Comparison of ENCODE assay signal across 8 cellular contexts in the genomic region with DNA sequence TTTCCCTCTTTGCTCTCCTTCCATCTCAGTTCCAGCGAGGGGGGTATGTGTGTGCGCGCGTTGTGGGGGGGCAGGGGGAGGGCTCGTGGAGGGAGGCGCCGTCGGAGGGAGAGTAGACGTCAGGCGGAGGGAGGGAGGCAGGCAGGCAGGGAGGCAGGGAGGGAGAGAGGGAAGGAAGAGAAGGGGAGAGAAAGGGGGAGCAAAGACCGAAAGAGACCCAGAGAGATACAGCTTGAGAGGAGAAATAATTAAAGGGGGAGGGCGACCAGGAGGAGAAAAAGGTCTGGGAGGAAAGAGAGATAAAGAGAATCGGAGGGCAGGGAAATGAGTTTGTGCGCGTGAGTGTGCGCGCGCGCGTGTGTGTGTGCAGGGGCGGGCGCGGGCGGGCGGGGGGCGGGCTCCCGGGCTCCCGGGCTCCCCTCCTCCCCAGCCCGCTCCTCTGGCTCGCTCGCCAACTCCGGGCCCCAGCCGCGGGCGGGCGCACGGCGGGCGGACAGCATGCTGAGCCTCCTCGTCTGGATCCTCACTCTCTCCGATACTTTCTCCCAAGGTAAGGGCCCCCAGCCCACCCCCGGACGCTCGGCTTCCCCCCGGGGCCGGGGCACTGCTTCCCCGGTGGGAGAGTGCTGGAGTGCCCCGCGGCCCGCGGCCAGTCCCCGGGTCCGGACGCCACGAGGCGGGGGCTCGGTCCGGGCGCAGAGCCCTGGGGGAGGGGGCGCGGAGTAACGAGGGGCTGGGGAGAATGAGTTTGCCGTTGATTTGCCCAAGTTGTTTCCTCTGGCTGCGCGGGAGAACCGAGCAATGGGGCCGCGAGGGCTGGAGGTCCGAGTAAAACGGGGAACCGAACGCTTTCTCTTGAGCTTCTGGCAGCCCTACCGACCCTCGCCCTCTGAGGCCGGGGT. TPM values are rescaled to one million over a fixed set of nuclear protein-coding genes. Genes with fewer than 3 reads are reported as not detected.
DNase-seq lines count a peak whose midpoint lies in the region; ATAC-seq and TF ChIP-seq lines count a peak whose summit lies in the region.

TSS of gene KIRREL1 (plus strand) at position 467 of the 902 bp plus-strand sequence. CDS start at position 499, 32 bp downstream.

- peak within 1 kb of the TSS; percentile 55 for H3K4me2 ChIP-seq in mesendoderm (ENCODE audit: low read length)

- no peak for TF ChIP-seq CTCF in activated CD8-positive, alpha-beta T cell treated with anti-CD3 and anti-CD28 coated beads for 36 hours (IDR thresholded peaks at IDR 0.05)
- TF ChIP-seq CTCF in epithelial cell of esophagus (IDR thresholded peaks at IDR 0.05; ENCODE audit: insufficient read depth, low read depth, low read length, missing control alignments): no peak
- TF ChIP-seq CTCF in upper lobe of left lung (IDR thresholded peaks at IDR 0.05): no peak

- peak within 1 kb of the TSS; percentile 82 for H4K5ac ChIP-seq in mesendoderm (ENCODE audit: low read length)

- H3K79me2 ChIP-seq in mesendoderm (ENCODE audit: control insufficient read depth, insufficient read depth, low read length): peaks cover 42% of the 10 kb centered on the region

- peak within 1 kb of the TSS; percentile 41 for H4K8ac ChIP-seq in mesendoderm (ENCODE audit: low read depth, low read length)

- peak; percentile 8 for DNase-seq in activated CD8-positive, alpha-beta T cell treated with anti-CD3 and anti-CD28 coated beads for 36 hours
- DNase-seq in activated CD8-positive, alpha-beta T cell treated with anti-CD3 and anti-CD28 coated beads, Interleukin-2, amount 10 ng/mL, durations not matched to agents 7 days and 5 days: no peak
- peak; percentile 77 for DNase-seq in RPMI7951 (ENCODE audit: low read depth)
- DNase-seq in epithelial cell of esophagus (ENCODE audit: low read depth): peak; percentile 65
- peak; percentile 82 for DNase-seq in mesendoderm
- peak; percentile 52 to 92 for DNase-seq in upper lobe of left lung

- no CpG with 5 or more reads among the region's 75 CpGs for WGBS in mesendoderm (ENCODE audit: extremely low coverage, insufficient coverage, low lambda C conversion rate)
- 0 to 1% methylated on average over 41 to 58 of the region's 75 CpGs for WGBS in upper lobe of left lung, 2 donors

- H3K27ac Mint-ChIP-seq in activated CD8-positive, alpha-beta T cell treated with anti-CD3 and anti-CD28 coated beads for 36 hours: no peak within 1 kb of the TSS
- H3K27ac Mint-ChIP-seq in activated CD8-positive, alpha-beta T cell treated with anti-CD3 and anti-CD28 coated beads, Interleukin-2, amount 10 ng/mL, durations not matched to agents 7 days and 5 days: no peak within 1 kb of the TSS

- H3K9me3 ChIP-seq in upper lobe of left lung: no peaks in the 10 kb centered on the region

- H3K4me3 ChIP-seq in epithelial cell of esophagus (ENCODE audit: low read length): peak within 1 kb of the TSS; percentile 87
- H3K4me3 ChIP-seq in mesendoderm (ENCODE audit: low read length): peak within 1 kb of the TSS; percentile 83
- peak within 1 kb of the TSS; percentile 26 to 82 (median 66) for H3K4me3 ChIP-seq in upper lobe of left lung

- H2BK15ac ChIP-seq in mesendoderm (replicated peaks; ENCODE audit: low read depth): peak within 1 kb of the TSS; percentile 19

- H3K9ac ChIP-seq in mesendoderm (ENCODE audit: low read length): peak within 1 kb of the TSS; percentile 72

- H3K4ac ChIP-seq in mesendoderm (ENCODE audit: low read depth, low read length): peak within 1 kb of the TSS; percentile 97

- H3K4me1 ChIP-seq in mesendoderm (ENCODE audit: control insufficient read depth, low read depth, low read length) (peaks cover 21% of the 10 kb centered on the region), upper lobe of left lung (peaks cover 8 to 38% (median 11%) of the 10 kb centered on the region in 4 donors)

- peak within 1 kb of the TSS; percentile 42 for H3K27ac ChIP-seq in mesendoderm (ENCODE audit: low read depth, low read length)
- H3K27ac ChIP-seq in upper lobe of left lung: peak within 1 kb of the TSS; percentile 81 to 94 (median 82)

- H3K4me3 Mint-ChIP-seq in activated CD8-positive, alpha-beta T cell treated with anti-CD3 and anti-CD28 coated beads for 36 hours: peak within 1 kb of the TSS; percentile 49
- no peak within 1 kb of the TSS for H3K4me3 Mint-ChIP-seq in activated CD8-positive, alpha-beta T cell treated with anti-CD3 and anti-CD28 coated beads, Interleukin-2, amount 10 ng/mL, durations not matched to agents 7 days and 5 days

- H3K9me3 Mint-ChIP-seq in activated CD8-positive, alpha-beta T cell treated with anti-CD3 and anti-CD28 coated beads for 36 hours: no peaks in the 10 kb centered on the region
- H3K9me3 Mint-ChIP-seq in activated CD8-positive, alpha-beta T cell treated with anti-CD3 and anti-CD28 coated beads, Interleukin-2, amount 10 ng/mL, durations not matched to agents 7 days and 5 days (ENCODE audit: insufficient read depth): no peaks in the 10 kb centered on the region

- peak within 1 kb of the TSS; percentile 99 for H2BK120ac ChIP-seq in mesendoderm (ENCODE audit: low read depth, low read length)

- CTCF ChIA-PET in activated CD8-positive, alpha-beta T cell treated with anti-CD3 and anti-CD28 coated beads for 36 hours (lab: Charles Lee): interaction anchor here (0.6 to 6.8 kb wide), 12 partner anchors 9 to 253 kb away, joined by 3 to 187 read pairs (median 8); no protein-coding TSS in a partner anchor
- CTCF ChIA-PET in activated CD8-positive, alpha-beta T cell treated with anti-CD3 and anti-CD28 coated beads, Interleukin-2, amount 10 ng/mL, durations not matched to agents 7 days and 5 days (lab: Charles Lee): interaction anchor here (0.9 to 5.0 kb wide), 5 partner anchors 41 to 131 kb away, joined by 3 to 69 read pairs (median 20); no protein-coding TSS in a partner anchor

- H2BK5ac ChIP-seq in mesendoderm (ENCODE audit: low read length): peak within 1 kb of the TSS; percentile 83

- H3K4me1 Mint-ChIP-seq in activated CD8-positive, alpha-beta T cell treated with anti-CD3 and anti-CD28 coated beads for 36 hours (ENCODE audit: low read depth): peaks cover 6% of the 10 kb centered on the region
- no peaks in the 10 kb centered on the region for H3K4me1 Mint-ChIP-seq in activated CD8-positive, alpha-beta T cell treated with anti-CD3 and anti-CD28 coated beads, Interleukin-2, amount 10 ng/mL, durations not matched to agents 7 days and 5 days (ENCODE audit: low read depth)

- peak within 1 kb of the TSS; percentile 98 for H2AK5ac ChIP-seq in mesendoderm (ENCODE audit: low read length)

- peak within 1 kb of the TSS; percentile 75 for H3K23ac ChIP-seq in mesendoderm (ENCODE audit: low read length)

- peaks cover 21% of the 10 kb centered on the region for H3K79me1 ChIP-seq in mesendoderm (ENCODE audit: low read length)

- no peak for ATAC-seq in activated CD8-positive, alpha-beta T cell treated with anti-CD3 and anti-CD28 coated beads for 36 hours
- no peak for ATAC-seq in activated CD8-positive, alpha-beta T cell treated with anti-CD3 and anti-CD28 coated beads, Interleukin-2, amount 10 ng/mL, durations not matched to agents 7 days and 5 days
- ATAC-seq in upper lobe of left lung (ENCODE audit: low FRiP score in 2 of 2) (peak; percentile 47 to 81), GM18858 (IDR thresholded peaks at IDR 0.05; ENCODE audit: unreplicated experiment) (no peak), HG03139 (IDR thresholded peaks at IDR 0.05; ENCODE audit: unreplicated experiment) (no peak)

- no peaks in the 10 kb centered on the region for H3K36me3 Mint-ChIP-seq in activated CD8-positive, alpha-beta T cell treated with anti-CD3 and anti-CD28 coated beads for 36 hours (ENCODE audit: low read depth)
- no peaks in the 10 kb centered on the region for H3K36me3 Mint-ChIP-seq in activated CD8-positive, alpha-beta T cell treated with anti-CD3 and anti-CD28 coated beads, Interleukin-2, amount 10 ng/mL, durations not matched to agents 7 days and 5 days (ENCODE audit: low read depth)

- TF ChIP-seq POLR2A in upper lobe of left lung (IDR thresholded peaks at IDR 0.05): no peak

- H3K27me3 Mint-ChIP-seq in activated CD8-positive, alpha-beta T cell treated with anti-CD3 and anti-CD28 coated beads for 36 hours: peaks cover 36% of the 10 kb centered on the region
- peaks cover 33% of the 10 kb centered on the region for H3K27me3 Mint-ChIP-seq in activated CD8-positive, alpha-beta T cell treated with anti-CD3 and anti-CD28 coated beads, Interleukin-2, amount 10 ng/mL, durations not matched to agents 7 days and 5 days (ENCODE audit: low read depth)

- peak within 1 kb of the TSS; percentile 92 for H3K56ac ChIP-seq in mesendoderm (ENCODE audit: low read length)

- H3K36me3 ChIP-seq in mesendoderm (ENCODE audit: control insufficient read depth, insufficient read depth, low read length) (no peaks in the 10 kb centered on the region), upper lobe of left lung (no peaks in the 10 kb centered on the region)

- intact Hi-C loops in activated CD8-positive, alpha-beta T cell treated with anti-CD3 and anti-CD28 coated beads for 36 hours (cut with micrococcal nuclease): loop anchor here (5.0 kb wide), 1 partner anchor 129 kb away; no protein-coding TSS in a partner anchor

- peak within 1 kb of the TSS; percentile 100 for H3K18ac ChIP-seq in mesendoderm (ENCODE audit: low read length)

- no peaks in the 10 kb centered on the region for H3K27me3 ChIP-seq in mesendoderm (ENCODE audit: insufficient read depth, low read length, poor library complexity)
- H3K27me3 ChIP-seq in upper lobe of left lung: no peaks in the 10 kb centered on the region

- POLR2A ChIA-PET in activated CD8-positive, alpha-beta T cell treated with anti-CD3 and anti-CD28 coated beads for 36 hours (lab: Charles Lee): interaction anchor here (0.9 kb wide), 1 partner anchor 112 kb away, joined by 3 read pairs; no protein-coding TSS in a partner anchor
- POLR2A ChIA-PET in activated CD8-positive, alpha-beta T cell treated with anti-CD3 and anti-CD28 coated beads, Interleukin-2, amount 10 ng/mL, durations not matched to agents 7 days and 5 days (lab: Charles Lee): no interaction called here

- no peak for TF ChIP-seq EP300 in upper lobe of left lung (IDR thresholded peaks at IDR 0.05)

RNA-seq across cellular contexts. Expression of gene KIRREL1, which starts in this region (rescaled TPM):
- total RNA-seq in activated CD8-positive, alpha-beta T cell treated with anti-CD3 and anti-CD28 coated beads for 36 hours: under 1 TPM; 0.11 to 0.16 TPM
- not detected for total RNA-seq in activated CD8-positive, alpha-beta T cell treated with anti-CD3 and anti-CD28 coated beads, Interleukin-2, amount 10 ng/mL, durations not matched to agents 7 days and 5 days
- total RNA-seq in RPMI7951 (2014; rRNA removed; shearing (Covaris generic)): 77.3 and 80.8 TPM in 2 replicates
- 19.9 TPM for polyA plus RNA-seq in mesendoderm (2013, experiment 1 of 2)
- 19.5 TPM for polyA plus RNA-seq in mesendoderm (2013, experiment 2 of 2)
- 10 to 100 TPM; 16.9 to 40.6 (median 25.8) TPM for total RNA-seq in upper lobe of left lung

Comparison
In these comparisons a context has a peak if more than half of its experiments do, and no peak if none do; other contexts are left out.
1. RNA of gene KIRREL1 (total RNA-seq): 77.3 to 80.8 TPM in RPMI7951 and 16.9 to 40.6 TPM in upper lobe of left lung; 0.11 to 0.16 TPM in activated CD8-positive, alpha-beta T cell treated with anti-CD3 and anti-CD28 coated beads for 36 hours and not detected in activated CD8-positive, alpha-beta T cell treated with anti-CD3 and anti-CD28 coated beads, Interleukin-2, amount 10 ng/mL, durations not matched to agents 7 days and 5 days; every median in the first group is over 10 times any median in the second.
2. Peak in DNase-seq in activated CD8-positive, alpha-beta T cell treated with anti-CD3 and anti-CD28 coated beads for 36 hours; RNA of the gene not detected or under 1 TPM.
3. ATAC-seq: peak in upper lobe of left lung (2 of 2); none in activated CD8-positive, alpha-beta T cell treated with anti-CD3 and anti-CD28 coated beads for 36 hours (single experiment), activated CD8-positive, alpha-beta T cell treated with anti-CD3 and anti-CD28 coated beads, Interleukin-2, amount 10 ng/mL, durations not matched to agents 7 days and 5 days (single experiment), GM18858 (single experiment) and HG03139 (single experiment).
4. Peak in every context shown above with its lines, with median percentiles within 50 percentile points of each other: H3K4me3 ChIP-seq.